1 cellular context compared by ENCODE assay signal in the genomic region with DNA sequence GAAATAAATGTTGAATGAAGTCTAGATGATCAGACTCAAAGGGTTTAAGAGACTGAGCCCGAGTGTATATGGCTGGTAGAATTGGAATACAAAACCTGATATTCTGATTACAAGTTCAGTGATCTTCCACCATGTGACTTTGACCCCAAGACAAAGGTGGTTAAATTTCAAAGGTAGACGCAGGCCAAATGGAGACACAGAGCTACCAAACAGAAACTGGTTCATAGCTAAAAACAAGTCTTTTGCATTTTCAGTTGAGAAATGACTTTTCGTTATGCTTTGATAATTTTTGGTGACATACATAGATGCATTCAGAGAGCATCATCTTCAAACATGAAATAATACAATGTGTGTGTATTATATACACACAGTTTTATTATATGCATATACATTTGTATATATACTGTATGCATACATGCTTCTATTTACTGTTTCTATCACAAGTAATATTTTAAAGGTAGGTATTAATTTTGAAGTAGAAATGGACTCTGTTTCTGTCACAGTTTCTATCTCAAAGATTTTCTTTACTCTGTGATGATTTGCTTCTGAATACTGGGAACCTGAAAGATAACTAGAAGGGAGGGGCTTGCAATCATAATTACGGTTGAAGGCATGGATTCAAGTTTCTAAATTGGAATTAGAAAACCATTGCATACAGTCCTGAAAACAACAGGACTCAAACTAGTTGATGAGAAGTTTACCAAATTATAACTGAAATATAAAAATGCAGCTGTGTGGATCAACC.
TF ChIP-seq lines count a peak whose summit lies in the region.

No MANE protein-coding gene starts in this region.

TF ChIP-seq in GM12878, 131 proteins besides CTCF, POLR2A, EP300 and RAD21 (continued from another document and continues in another):
- TF ChIP-seq CBFB (IDR thresholded peaks at IDR 0.05; ENCODE audit: low read depth) (peak; percentile 57; the same call in 1 of the 2 replicates), SRF (IDR thresholded peaks at IDR 0.05; ENCODE audit: low read depth in 2 of 2, low read length in 2 of 2) (no peak), TCF12 (IDR thresholded peaks at IDR 0.05; ENCODE audit: low read depth, low read length) (no peak), YBX1 (IDR thresholded peaks at IDR 0.05) (no peak), KDM1A (IDR thresholded peaks at IDR 0.05; ENCODE audit: borderline replicate concordance) (no peak), SMARCA5 (IDR thresholded peaks at IDR 0.05) (no peak), ZNF384 (IDR thresholded peaks at IDR 0.05; ENCODE audit: borderline replicate concordance, low read depth, low read length) (no peak), MTA3 (IDR thresholded peaks at IDR 0.05; ENCODE audit: borderline replicate concordance, low read length) (no peak; the same call in 1 of the 2 replicates), SUPT20H (IDR thresholded peaks at IDR 0.05; ENCODE audit: borderline replicate concordance, control insufficient read depth, low read depth, low read length) (no peak), RBBP5 (conservative IDR thresholded peaks at IDR 0.05) (no peak), HDAC2 (IDR thresholded peaks at IDR 0.05) (no peak), BCL11A (IDR thresholded peaks at IDR 0.05; ENCODE audit: low read depth, low read length) (0 out of 2 replicates have a peak, but pooled peaks have one; percentile 53), EED (IDR thresholded peaks at IDR 0.05; ENCODE audit: low read depth) (no peak), FOXM1 (IDR thresholded peaks at IDR 0.05; ENCODE audit: low read depth, low read length) (peak; percentile 30; the same call in 1 of the 2 replicates), POU2F2 (IDR thresholded peaks at IDR 0.05; ENCODE audit: borderline replicate concordance, low read depth, low read length) (peak; percentile 88), ZNF217 (IDR thresholded peaks at IDR 0.05) (peak; percentile 64; the same call in 1 of the 2 replicates), HDGF (IDR thresholded peaks at IDR 0.05) (no peak), IKZF2 (IDR thresholded peaks at IDR 0.05) (no peak; a peak in 2 of 4 replicates), CBX5 (IDR thresholded peaks at IDR 0.05; ENCODE audit: low read depth) (peak; percentile 84), ESRRA (IDR thresholded peaks at IDR 0.05; ENCODE audit: low read length) (no peak), LARP7 (IDR thresholded peaks at IDR 0.05) (no peak), MEF2A (IDR thresholded peaks at IDR 0.05; ENCODE audit: insufficient read depth, low read depth, low read length) (peak; percentile 24; the same call in 1 of the 2 replicates), NR2C2 (IDR thresholded peaks at IDR 0.05; ENCODE audit: borderline replicate concordance, control insufficient read depth, insufficient read length, low read depth) (no peak), SP1 (IDR thresholded peaks at IDR 0.05; ENCODE audit: low read depth, low read length) (peak; percentile 30), IRF4 (IDR thresholded peaks at IDR 0.05; ENCODE audit: low read depth, low read length) (peak; percentile 88), PML (IDR thresholded peaks at IDR 0.05; ENCODE audit: low read length) (peak; percentile 40; the same call in 1 of the 2 replicates), DPF2 (IDR thresholded peaks at IDR 0.05) (0 out of 2 replicates have a peak, but pooled peaks have one; percentile 54), JUNB (IDR thresholded peaks at IDR 0.05) (peak; percentile 87), BHLHE40 (IDR thresholded peaks at IDR 0.05; ENCODE audit: borderline replicate concordance in 1 of 2, low read depth in 2 of 2, low read length in 1 of 2) (no peak), MYB (IDR thresholded peaks at IDR 0.05; ENCODE audit: borderline replicate concordance, low read depth, low read length) (no peak), ZNF24 (IDR thresholded peaks at IDR 0.05) (peak; percentile 27; the same call in 1 of the 2 replicates), RELA (IDR thresholded peaks at IDR 0.05; ENCODE audit: borderline replicate concordance, partially characterized antibody) (no peak), BMI1 (IDR thresholded peaks at IDR 0.05; ENCODE audit: borderline replicate concordance) (no peak), ETV6 (conservative IDR thresholded peaks at IDR 0.05 in 1 of 2, IDR thresholded peaks at IDR 0.05 in 1 of 2; ENCODE audit: borderline replicate concordance in 1 of 2, low read depth in 1 of 2) (no peak), HCFC1 (IDR thresholded peaks at IDR 0.05; ENCODE audit: low read length) (no peak), SIN3A (IDR thresholded peaks at IDR 0.05; ENCODE audit: low read depth, low read length) (no peak), RCOR1 (conservative IDR thresholded peaks at IDR 0.05; ENCODE audit: low read depth, low read length) (no peak), NR2C1 (IDR thresholded peaks at IDR 0.05) (no peak), SREBF1 (IDR thresholded peaks at IDR 0.05; ENCODE audit: low read length) (no peak), PAX5 (IDR thresholded peaks at IDR 0.05; ENCODE audit: borderline replicate concordance, low read depth, low read length) (peak; percentile 72; the same call in 1 of the 2 replicates), CREM (IDR thresholded peaks at IDR 0.05; ENCODE audit: low read depth) (peak; percentile 51; the same call in 1 of the 2 replicates), MTA2 (IDR thresholded peaks at IDR 0.05; ENCODE audit: low read depth) (peak; percentile 71; the same call in 1 of the 2 replicates)
- TF ChIP-seq, protein P1, sequence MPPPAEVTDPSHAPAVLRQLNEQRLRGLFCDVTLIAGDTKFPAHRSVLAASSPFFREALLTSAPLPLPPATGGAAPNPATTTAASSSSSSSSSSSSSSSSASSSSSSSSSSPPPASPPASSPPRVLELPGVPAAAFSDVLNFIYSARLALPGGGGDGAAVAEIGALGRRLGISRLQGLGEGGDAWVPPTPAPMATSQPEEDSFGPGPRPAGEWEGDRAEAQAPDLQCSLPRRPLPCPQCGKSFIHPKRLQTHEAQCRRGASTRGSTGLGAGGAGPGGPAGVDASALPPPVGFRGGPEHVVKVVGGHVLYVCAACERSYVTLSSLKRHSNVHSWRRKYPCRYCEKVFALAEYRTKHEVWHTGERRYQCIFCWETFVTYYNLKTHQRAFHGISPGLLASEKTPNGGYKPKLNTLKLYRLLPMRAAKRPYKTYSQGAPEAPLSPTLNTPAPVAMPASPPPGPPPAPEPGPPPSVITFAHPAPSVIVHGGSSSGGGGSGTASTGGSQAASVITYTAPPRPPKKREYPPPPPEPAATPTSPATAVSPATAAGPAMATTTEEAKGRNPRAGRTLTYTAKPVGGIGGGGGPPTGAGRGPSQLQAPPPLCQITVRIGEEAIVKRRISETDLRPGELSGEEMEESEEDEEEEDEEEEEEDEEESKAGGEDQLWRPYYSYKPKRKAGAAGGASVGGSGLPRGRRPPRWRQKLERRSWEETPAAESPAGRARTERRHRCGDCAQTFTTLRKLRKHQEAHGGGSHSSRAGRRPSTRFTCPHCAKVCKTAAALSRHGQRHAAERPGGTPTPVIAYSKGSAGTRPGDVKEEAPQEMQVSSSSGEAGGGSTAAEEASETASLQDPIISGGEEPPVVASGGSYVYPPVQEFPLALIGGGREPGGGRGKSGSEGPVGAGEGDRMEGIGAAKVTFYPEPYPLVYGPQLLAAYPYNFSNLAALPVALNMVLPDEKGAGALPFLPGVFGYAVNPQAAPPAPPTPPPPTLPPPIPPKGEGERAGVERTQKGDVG (CRISPR knock-in tag; IDR thresholded peaks at IDR 0.05) = no peak
- TF ChIP-seq, protein P2, sequence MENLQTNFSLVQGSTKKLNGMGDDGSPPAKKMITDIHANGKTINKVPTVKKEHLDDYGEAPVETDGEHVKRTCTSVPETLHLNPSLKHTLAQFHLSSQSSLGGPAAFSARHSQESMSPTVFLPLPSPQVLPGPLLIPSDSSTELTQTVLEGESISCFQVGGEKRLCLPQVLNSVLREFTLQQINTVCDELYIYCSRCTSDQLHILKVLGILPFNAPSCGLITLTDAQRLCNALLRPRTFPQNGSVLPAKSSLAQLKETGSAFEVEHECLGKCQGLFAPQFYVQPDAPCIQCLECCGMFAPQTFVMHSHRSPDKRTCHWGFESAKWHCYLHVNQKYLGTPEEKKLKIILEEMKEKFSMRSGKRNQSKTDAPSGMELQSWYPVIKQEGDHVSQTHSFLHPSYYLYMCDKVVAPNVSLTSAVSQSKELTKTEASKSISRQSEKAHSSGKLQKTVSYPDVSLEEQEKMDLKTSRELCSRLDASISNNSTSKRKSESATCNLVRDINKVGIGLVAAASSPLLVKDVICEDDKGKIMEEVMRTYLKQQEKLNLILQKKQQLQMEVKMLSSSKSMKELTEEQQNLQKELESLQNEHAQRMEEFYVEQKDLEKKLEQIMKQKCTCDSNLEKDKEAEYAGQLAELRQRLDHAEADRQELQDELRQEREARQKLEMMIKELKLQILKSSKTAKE (IDR thresholded peaks at IDR 0.05; ENCODE audit: low read depth, poor library complexity, severe bottlenecking) = peak; percentile 73
- TF ChIP-seq, protein P3, sequence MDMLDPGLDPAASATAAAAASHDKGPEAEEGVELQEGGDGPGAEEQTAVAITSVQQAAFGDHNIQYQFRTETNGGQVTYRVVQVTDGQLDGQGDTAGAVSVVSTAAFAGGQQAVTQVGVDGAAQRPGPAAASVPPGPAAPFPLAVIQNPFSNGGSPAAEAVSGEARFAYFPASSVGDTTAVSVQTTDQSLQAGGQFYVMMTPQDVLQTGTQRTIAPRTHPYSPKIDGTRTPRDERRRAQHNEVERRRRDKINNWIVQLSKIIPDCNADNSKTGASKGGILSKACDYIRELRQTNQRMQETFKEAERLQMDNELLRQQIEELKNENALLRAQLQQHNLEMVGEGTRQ (IDR thresholded peaks at IDR 0.05; ENCODE audit: borderline replicate concordance, low read depth, low read length) = peak; percentile 62; the same call in 1 of the 2 replicates
- TF ChIP-seq, protein P4, sequence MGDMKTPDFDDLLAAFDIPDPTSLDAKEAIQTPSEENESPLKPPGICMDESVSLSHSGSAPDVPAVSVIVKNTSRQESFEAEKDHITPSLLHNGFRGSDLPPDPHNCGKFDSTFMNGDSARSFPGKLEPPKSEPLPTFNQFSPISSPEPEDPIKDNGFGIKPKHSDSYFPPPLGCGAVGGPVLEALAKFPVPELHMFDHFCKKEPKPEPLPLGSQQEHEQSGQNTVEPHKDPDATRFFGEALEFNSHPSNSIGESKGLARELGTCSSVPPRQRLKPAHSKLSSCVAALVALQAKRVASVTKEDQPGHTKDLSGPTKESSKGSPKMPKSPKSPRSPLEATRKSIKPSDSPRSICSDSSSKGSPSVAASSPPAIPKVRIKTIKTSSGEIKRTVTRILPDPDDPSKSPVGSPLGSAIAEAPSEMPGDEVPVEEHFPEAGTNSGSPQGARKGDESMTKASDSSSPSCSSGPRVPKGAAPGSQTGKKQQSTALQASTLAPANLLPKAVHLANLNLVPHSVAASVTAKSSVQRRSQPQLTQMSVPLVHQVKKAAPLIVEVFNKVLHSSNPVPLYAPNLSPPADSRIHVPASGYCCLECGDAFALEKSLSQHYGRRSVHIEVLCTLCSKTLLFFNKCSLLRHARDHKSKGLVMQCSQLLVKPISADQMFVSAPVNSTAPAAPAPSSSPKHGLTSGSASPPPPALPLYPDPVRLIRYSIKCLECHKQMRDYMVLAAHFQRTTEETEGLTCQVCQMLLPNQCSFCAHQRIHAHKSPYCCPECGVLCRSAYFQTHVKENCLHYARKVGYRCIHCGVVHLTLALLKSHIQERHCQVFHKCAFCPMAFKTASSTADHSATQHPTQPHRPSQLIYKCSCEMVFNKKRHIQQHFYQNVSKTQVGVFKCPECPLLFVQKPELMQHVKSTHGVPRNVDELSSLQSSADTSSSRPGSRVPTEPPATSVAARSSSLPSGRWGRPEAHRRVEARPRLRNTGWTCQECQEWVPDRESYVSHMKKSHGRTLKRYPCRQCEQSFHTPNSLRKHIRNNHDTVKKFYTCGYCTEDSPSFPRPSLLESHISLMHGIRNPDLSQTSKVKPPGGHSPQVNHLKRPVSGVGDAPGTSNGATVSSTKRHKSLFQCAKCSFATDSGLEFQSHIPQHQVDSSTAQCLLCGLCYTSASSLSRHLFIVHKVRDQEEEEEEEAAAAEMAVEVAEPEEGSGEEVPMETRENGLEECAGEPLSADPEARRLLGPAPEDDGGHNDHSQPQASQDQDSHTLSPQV (IDR thresholded peaks at IDR 0.05) = no peak
- TF ChIP-seq, protein P5, sequence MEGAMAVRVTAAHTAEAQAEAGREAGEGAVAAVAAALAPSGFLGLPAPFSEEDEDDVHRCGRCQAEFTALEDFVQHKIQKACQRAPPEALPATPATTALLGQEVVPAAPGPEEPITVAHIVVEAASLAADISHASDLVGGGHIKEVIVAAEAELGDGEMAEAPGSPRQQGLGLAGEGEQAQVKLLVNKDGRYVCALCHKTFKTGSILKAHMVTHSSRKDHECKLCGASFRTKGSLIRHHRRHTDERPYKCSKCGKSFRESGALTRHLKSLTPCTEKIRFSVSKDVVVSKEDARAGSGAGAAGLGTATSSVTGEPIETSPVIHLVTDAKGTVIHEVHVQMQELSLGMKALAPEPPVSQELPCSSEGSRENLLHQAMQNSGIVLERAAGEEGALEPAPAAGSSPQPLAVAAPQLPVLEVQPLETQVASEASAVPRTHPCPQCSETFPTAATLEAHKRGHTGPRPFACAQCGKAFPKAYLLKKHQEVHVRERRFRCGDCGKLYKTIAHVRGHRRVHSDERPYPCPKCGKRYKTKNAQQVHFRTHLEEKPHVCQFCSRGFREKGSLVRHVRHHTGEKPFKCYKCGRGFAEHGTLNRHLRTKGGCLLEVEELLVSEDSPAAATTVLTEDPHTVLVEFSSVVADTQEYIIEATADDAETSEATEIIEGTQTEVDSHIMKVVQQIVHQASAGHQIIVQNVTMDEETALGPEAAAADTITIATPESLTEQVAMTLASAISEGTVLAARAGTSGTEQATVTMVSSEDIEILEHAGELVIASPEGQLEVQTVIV (IDR thresholded peaks at IDR 0.05; ENCODE audit: borderline replicate concordance, partially characterized antibody) = no peak
- TF ChIP-seq, protein P6, sequence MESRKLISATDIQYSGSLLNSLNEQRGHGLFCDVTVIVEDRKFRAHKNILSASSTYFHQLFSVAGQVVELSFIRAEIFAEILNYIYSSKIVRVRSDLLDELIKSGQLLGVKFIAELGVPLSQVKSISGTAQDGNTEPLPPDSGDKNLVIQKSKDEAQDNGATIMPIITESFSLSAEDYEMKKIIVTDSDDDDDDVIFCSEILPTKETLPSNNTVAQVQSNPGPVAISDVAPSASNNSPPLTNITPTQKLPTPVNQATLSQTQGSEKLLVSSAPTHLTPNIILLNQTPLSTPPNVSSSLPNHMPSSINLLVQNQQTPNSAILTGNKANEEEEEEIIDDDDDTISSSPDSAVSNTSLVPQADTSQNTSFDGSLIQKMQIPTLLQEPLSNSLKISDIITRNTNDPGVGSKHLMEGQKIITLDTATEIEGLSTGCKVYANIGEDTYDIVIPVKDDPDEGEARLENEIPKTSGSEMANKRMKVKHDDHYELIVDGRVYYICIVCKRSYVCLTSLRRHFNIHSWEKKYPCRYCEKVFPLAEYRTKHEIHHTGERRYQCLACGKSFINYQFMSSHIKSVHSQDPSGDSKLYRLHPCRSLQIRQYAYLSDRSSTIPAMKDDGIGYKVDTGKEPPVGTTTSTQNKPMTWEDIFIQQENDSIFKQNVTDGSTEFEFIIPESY (IDR thresholded peaks at IDR 0.05) = no peak
- TF ChIP-seq, protein P7, sequence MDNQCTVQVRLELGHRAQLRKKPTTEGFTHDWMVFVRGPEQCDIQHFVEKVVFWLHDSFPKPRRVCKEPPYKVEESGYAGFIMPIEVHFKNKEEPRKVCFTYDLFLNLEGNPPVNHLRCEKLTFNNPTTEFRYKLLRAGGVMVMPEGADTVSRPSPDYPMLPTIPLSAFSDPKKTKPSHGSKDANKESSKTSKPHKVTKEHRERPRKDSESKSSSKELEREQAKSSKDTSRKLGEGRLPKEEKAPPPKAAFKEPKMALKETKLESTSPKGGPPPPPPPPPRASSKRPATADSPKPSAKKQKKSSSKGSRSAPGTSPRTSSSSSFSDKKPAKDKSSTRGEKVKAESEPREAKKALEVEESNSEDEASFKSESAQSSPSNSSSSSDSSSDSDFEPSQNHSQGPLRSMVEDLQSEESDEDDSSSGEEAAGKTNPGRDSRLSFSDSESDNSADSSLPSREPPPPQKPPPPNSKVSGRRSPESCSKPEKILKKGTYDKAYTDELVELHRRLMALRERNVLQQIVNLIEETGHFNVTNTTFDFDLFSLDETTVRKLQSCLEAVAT (IDR thresholded peaks at IDR 0.05) = no peak
